ENCODE assay signal across 8 cellular contexts in the genomic region with DNA sequence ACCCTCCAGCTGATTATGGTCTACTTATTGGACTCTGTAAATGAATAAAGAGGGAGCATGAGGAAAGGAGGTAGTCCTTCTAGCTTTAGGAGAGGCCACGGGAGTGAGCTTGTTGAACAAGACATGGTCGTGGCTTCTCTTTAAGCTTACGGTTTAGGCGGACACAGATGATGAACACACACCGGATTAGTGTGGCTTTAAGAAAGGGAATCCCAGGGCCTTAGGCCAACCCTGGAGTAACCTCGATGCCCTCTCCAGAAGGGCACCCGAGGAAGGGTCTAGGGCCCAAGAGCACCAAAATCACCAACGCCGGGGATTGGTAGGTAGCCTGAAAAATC. TPM values are rescaled to one million over a fixed set of nuclear protein-coding genes. Genes with fewer than 3 reads are reported as not detected.
DNase-seq lines count a peak whose midpoint lies in the region; ATAC-seq and TF ChIP-seq lines count a peak whose summit lies in the region.

No MANE protein-coding gene starts in this region.

- ATAC-seq in CD4-positive, CD25-positive, alpha-beta regulatory T cell (ENCODE audit: low read depth in 2 of 2) = no peak
- ATAC-seq in GM21390 (IDR thresholded peaks at IDR 0.05; ENCODE audit: unreplicated experiment) = peak; percentile 9
- peak in 1 of 4 donors; percentile 7 for ATAC-seq in psoas muscle

- no peaks in the 10 kb centered on the region for H3K27me3 Mint-ChIP-seq in CD4-positive, CD25-positive, alpha-beta regulatory T cell
- H3K27me3 Mint-ChIP-seq in IgD-negative memory B cell = no peaks in the 10 kb centered on the region
- H3K27me3 Mint-ChIP-seq in dendritic cell treated with granulocyte-macrophage colony-stimulating factor and Interleukin-4, amounts not matched to agents 40 ng/mL and 50 ng/mL, for 4 days = peaks cover 6% of the 10 kb centered on the region

- no peak for TF ChIP-seq CTCF in psoas muscle (IDR thresholded peaks at IDR 0.05)

- peaks cover 14 to 51% (median 25%) of the 10 kb centered on the region in 4 donors for H3K4me1 Mint-ChIP-seq in CD4-positive, CD25-positive, alpha-beta regulatory T cell
- H3K4me1 Mint-ChIP-seq in IgD-negative memory B cell = peaks cover 44 to 75% (median 50%) of the 10 kb centered on the region in 3 donors
- H3K4me1 Mint-ChIP-seq in dendritic cell treated with granulocyte-macrophage colony-stimulating factor and Interleukin-4, amounts not matched to agents 40 ng/mL and 50 ng/mL, for 4 days (ENCODE audit: low read depth) = peaks cover 9% of the 10 kb centered on the region

- intact Hi-C loops in dendritic cell treated with granulocyte-macrophage colony-stimulating factor and Interleukin-4, amounts not matched to agents 40 ng/mL and 50 ng/mL, for 4 days (cut with micrococcal nuclease) = loop anchor here (1.0 to 5.0 kb wide), 2 partner anchors 10 to 150 kb away; partner anchors contain the start of gene RASL11B
- intact Hi-C loops in psoas muscle (cut with DNase I) = loop anchor here (5.0 to 10.0 kb wide), 4 partner anchors 50 to 153 kb away; partner anchors contain the start of genes RASL11B (in 2 of the 2) and USP46 (in 1 of the 2)

- peaks cover 18% of the 10 kb centered on the region for H3K36me3 Mint-ChIP-seq in CD4-positive, CD25-positive, alpha-beta regulatory T cell
- peaks cover 11% of the 10 kb centered on the region for H3K36me3 Mint-ChIP-seq in IgD-negative memory B cell
- H3K36me3 Mint-ChIP-seq in dendritic cell treated with granulocyte-macrophage colony-stimulating factor and Interleukin-4, amounts not matched to agents 40 ng/mL and 50 ng/mL, for 4 days (ENCODE audit: low read depth) = peaks cover 22% of the 10 kb centered on the region

- H3K4me3 ChIP-seq in CD4-positive, CD25-positive, alpha-beta regulatory T cell (ENCODE audit: low read depth, low read length) = peak overlapping the region; percentile 23
- peak overlapping the region; percentile 93 for H3K4me3 ChIP-seq in psoas muscle

- H3K27ac ChIP-seq in CD4-positive, CD25-positive, alpha-beta regulatory T cell (ENCODE audit: insufficient read depth, low read length, poor library complexity, severe bottlenecking) = peak overlapping the region; percentile 87
- H3K27ac ChIP-seq in psoas muscle = peak overlapping the region; percentile 43

- peak overlapping the region; percentile 82 to 99 (median 87) for H3K4me3 Mint-ChIP-seq in CD4-positive, CD25-positive, alpha-beta regulatory T cell
- H3K4me3 Mint-ChIP-seq in IgD-negative memory B cell = peak overlapping the region; percentile 83 to 96 (median 86)
- H3K4me3 Mint-ChIP-seq in dendritic cell treated with granulocyte-macrophage colony-stimulating factor and Interleukin-4, amounts not matched to agents 40 ng/mL and 50 ng/mL, for 4 days = peak overlapping the region; percentile 72

- 9 to 14% (median 12%) methylated on average over 9 of the region's 9 CpGs for WGBS in psoas muscle, 3 donors

- H3K9me3 ChIP-seq in CD4-positive, CD25-positive, alpha-beta regulatory T cell (ENCODE audit: control insufficient read depth in 2 of 2, low read length in 2 of 2) = no peaks in the 10 kb centered on the region
- no peaks in the 10 kb centered on the region for H3K9me3 ChIP-seq in psoas muscle

- peaks cover 32% of the 10 kb centered on the region for H3K4me1 ChIP-seq in CD4-positive, CD25-positive, alpha-beta regulatory T cell (ENCODE audit: control insufficient read depth, insufficient read depth, low read length, poor library complexity, severe bottlenecking)
- peaks cover 25% of the 10 kb centered on the region for H3K4me1 ChIP-seq in psoas muscle

- H3K27ac Mint-ChIP-seq in CD4-positive, CD25-positive, alpha-beta regulatory T cell = peak overlapping the region in 2 of 3 donors; percentile 20 to 89
- H3K27ac Mint-ChIP-seq in IgD-negative memory B cell = peak overlapping the region; percentile 94 to 98 (median 96)
- H3K27ac Mint-ChIP-seq in dendritic cell treated with granulocyte-macrophage colony-stimulating factor and Interleukin-4, amounts not matched to agents 40 ng/mL and 50 ng/mL, for 4 days = no peak overlapping the region

- H3K9me3 Mint-ChIP-seq in CD4-positive, CD25-positive, alpha-beta regulatory T cell = no peaks in the 10 kb centered on the region
- peaks cover 0 to 5% (median 5%) of the 10 kb centered on the region in 3 donors for H3K9me3 Mint-ChIP-seq in IgD-negative memory B cell
- peaks cover 10% of the 10 kb centered on the region for H3K9me3 Mint-ChIP-seq in dendritic cell treated with granulocyte-macrophage colony-stimulating factor and Interleukin-4, amounts not matched to agents 40 ng/mL and 50 ng/mL, for 4 days

- no peak for DNase-seq in CD4-positive, CD25-positive, alpha-beta regulatory T cell
- DNase-seq in psoas muscle (no peak), activated gamma-delta T cell (lab: John Stamatoyannopoulos, UW) (no peak), NCI-H1694 (lab: John Stamatoyannopoulos, UW) (no peak), HCEC 1CT (no peak)

- no peaks in the 10 kb centered on the region for H3K27me3 ChIP-seq in CD4-positive, CD25-positive, alpha-beta regulatory T cell (ENCODE audit: control insufficient read depth, insufficient read depth, low read length)
- no peaks in the 10 kb centered on the region for H3K27me3 ChIP-seq in psoas muscle (ENCODE audit: insufficient read depth in 3 of 3, low read length in 2 of 3)

- peaks cover 17% of the 10 kb centered on the region for H3K36me3 ChIP-seq in CD4-positive, CD25-positive, alpha-beta regulatory T cell (ENCODE audit: control insufficient read depth, insufficient read depth, low read length)
- peaks cover 5 to 35% of the 10 kb centered on the region in 2 donors for H3K36me3 ChIP-seq in psoas muscle (ENCODE audit: insufficient read depth in 1 of 2, low read depth in 1 of 2)

RNA-seq across cellular contexts. Expression of gene ERVMER34-1, which starts 39.4 kb away (rescaled TPM):
- not detected for total RNA-seq in CD4-positive, CD25-positive, alpha-beta regulatory T cell
- under 1 TPM in 1 of 4 donors, not detected in 3; 0.09 TPM for polyA plus RNA-seq in CD4-positive, CD25-positive, alpha-beta regulatory T cell
- polyA plus RNA-seq in IgD-negative memory B cell (not detected), psoas muscle (under 1 TPM in 1 of 3 donors, not detected in 2; 0.03 TPM)
- not detected for total RNA-seq in psoas muscle

RNA-seq across cellular contexts. Expression of gene USP46, which starts 52.7 kb away (rescaled TPM):
- 9.6 TPM for total RNA-seq in CD4-positive, CD25-positive, alpha-beta regulatory T cell
- polyA plus RNA-seq in CD4-positive, CD25-positive, alpha-beta regulatory T cell = 1 to 10 TPM in 3 of 4 donors, under 1 TPM in 1; 0.32 to 1.8 (median 1.7) TPM
- 3.5 TPM for polyA plus RNA-seq in IgD-negative memory B cell
- 10 to 100 TPM; 12.4 to 28.2 (median 21.3) TPM for total RNA-seq in psoas muscle
- polyA plus RNA-seq in psoas muscle = 10 to 100 TPM in 1 of 3 donors, 1 to 10 TPM in 2; 3.0 to 13.0 (median 3.0) TPM
